In the genomic region with DNA sequence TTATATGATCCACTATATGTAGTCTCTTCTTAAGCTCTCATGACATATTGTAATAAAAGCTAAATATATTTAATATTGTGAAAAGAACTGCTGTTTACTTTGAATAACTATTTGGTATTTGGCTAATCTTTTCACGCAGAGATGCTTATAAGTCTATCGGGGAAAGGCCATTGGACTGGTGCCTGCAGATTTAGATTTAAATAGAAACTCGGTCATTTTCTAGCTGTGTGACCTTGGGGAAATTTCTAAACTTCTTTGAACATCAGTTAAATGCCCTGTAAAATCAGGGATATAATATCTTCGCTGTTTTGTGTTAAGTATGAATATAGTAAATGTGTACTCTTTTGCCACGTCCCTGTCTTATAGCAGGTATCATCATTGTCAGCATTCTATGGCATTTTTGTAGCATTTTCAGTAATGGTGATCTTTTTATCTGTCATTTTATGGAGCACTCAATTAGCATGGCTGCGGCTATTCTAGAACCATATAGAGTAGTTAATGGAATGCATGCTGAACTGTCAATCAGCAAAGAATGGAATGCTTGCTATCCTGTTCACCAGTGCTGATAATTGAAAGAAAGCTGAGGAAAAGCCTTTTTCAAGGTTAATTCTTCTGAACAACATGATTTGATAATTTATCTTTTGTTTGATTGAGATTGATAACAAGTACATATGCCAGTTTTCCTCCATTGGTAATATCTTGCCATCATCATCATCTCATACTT, we compare ENCODE assay signal across 21 cellular contexts.
"Had no signal": no experiment of that assay in that cellular context is flagged by ENCODE, and none has a peak within 500 bp of the region (broad histone marks: within the 10 kb centered on the region; RNA-seq: fewer than 3 reads in every experiment).

No MANE protein-coding gene starts in this region.

- H3K4me3 ChIP-seq: body of pancreas, coronary artery, left lung, prostate gland, skin epidermis had no signal

- H3K27ac ChIP-seq: body of pancreas, coronary artery, left lung, prostate gland, skin epidermis had no signal

- H3K9me3 ChIP-seq: body of pancreas, left lung, prostate gland had no signal

- H3K27me3 ChIP-seq: body of pancreas, left lung had no signal

- H3K36me3 ChIP-seq: left lung, prostate gland had no signal

- DNase-seq: activated CD4-positive, alpha-beta T cell treated with anti-CD3 and anti-CD28 coated beads, Interleukin-2, amount 10 ng/mL, durations not matched to agents 24 days and 14 days; activated CD8-positive, alpha-beta T cell treated with anti-CD3 and anti-CD28 coated beads for 36 hours; activated naive CD4-positive, alpha-beta T cell treated with Interleukin-2 at 50 U/mL for 16 hours; activated naive CD8-positive, alpha-beta T cell treated with anti-CD3 and anti-CD28 coated beads, Interleukin-2, amount 10 ng/mL, durations not matched to agents 7 days and 5 days; activated T-cell treated with anti-CD3 and anti-CD28 coated beads, Interleukin-2, amount 50 U/mL, for 24 hours; amygdala; body of pancreas; central memory CD4-positive, alpha-beta T cell; erythroblast; foreskin melanocyte; head of caudate nucleus; kidney; left lung; mammary epithelial cell; nephron progenitor cell; right cardiac atrium; stimulated activated naive CD8-positive, alpha-beta T cell treated with anti-CD3 and anti-CD28 coated beads, Interleukin-15, Interleukin-2, amounts not matched to agents 100 U/mL and 50 U/mL, for 24 hours had no signal

- ATAC-seq: activated CD8-positive, alpha-beta T cell treated with anti-CD3 and anti-CD28 coated beads for 36 hours; body of pancreas; left lung; right cardiac atrium; stimulated activated naive CD8-positive, alpha-beta T cell treated with anti-CD3 and anti-CD28 coated beads, Interleukin-15, Interleukin-2, amounts not matched to agents 100 U/mL and 50 U/mL, for 24 hours had no signal

- H3K4me1 ChIP-seq: body of pancreas, left lung, prostate gland had no signal

- FAIRE-seq: endometrium had no signal
